Comparison of ENCODE assay signal across 8 cellular contexts in genomic region chr12:14454098-14454907, GRCh38.
DNase-seq lines count a peak whose midpoint lies in the region; ATAC-seq and TF ChIP-seq lines count a peak whose summit lies in the region.

No MANE protein-coding gene starts in this region.

- peaks cover 4% of the 10 kb centered on the region; the same call in 1 of the 2 replicates for H4K20me1 ChIP-seq in IMR-90 (ENCODE audit: insufficient read depth, low read length)

- H4K5ac ChIP-seq in IMR-90 (ENCODE audit: low read depth, low read length) = peak overlapping the region; percentile 48; the same call in 1 of the 2 replicates

- no peak overlapping the region for H3K27ac ChIP-seq in IMR-90 (ENCODE audit: insufficient read depth, low read length)

- no peak overlapping the region; the same call in 1 of the 2 replicates for H3K56ac ChIP-seq in IMR-90 (ENCODE audit: extremely low read depth, insufficient read depth, low read length)

- H3K27me3 Mint-ChIP-seq in effector memory CD8-positive, alpha-beta T cell = no peaks in the 10 kb centered on the region
- no peaks in the 10 kb centered on the region for H3K27me3 Mint-ChIP-seq in nephron (ENCODE audit: low read depth)

- TF ChIP-seq POLR2A in IMR-90 (IDR thresholded peaks at IDR 0.05; ENCODE audit: low read depth, low read length) = no peak

- H3K4me1 Mint-ChIP-seq in effector memory CD8-positive, alpha-beta T cell (ENCODE audit: low read depth in 2 of 2) = peaks cover 45 to 62% of the 10 kb centered on the region in 2 donors
- no peaks in the 10 kb centered on the region for H3K4me1 Mint-ChIP-seq in nephron

- intact Hi-C loops in IMR-90 (cut with micrococcal nuclease) = no loop called here

- peaks cover 17% of the 10 kb centered on the region for H3K36me3 ChIP-seq in IMR-90 (ENCODE audit: control insufficient read depth, insufficient read depth, low read length)

- H3K4ac ChIP-seq in IMR-90 (ENCODE audit: low read depth, low read length) = no peak overlapping the region

- ATAC-seq in GM18517 (IDR thresholded peaks at IDR 0.05; ENCODE audit: unreplicated experiment) (peak; percentile 64), IMR-90 (ENCODE audit: low read depth) (peak; percentile 35; the same call in 1 of the 2 replicates), GM21423 (IDR thresholded peaks at IDR 0.05; ENCODE audit: unreplicated experiment) (no peak)
- peak; percentile 91 for ATAC-seq in effector memory CD8-positive, alpha-beta T cell (replicated peaks)

- H3K4me2 ChIP-seq in IMR-90 (ENCODE audit: low read depth, low read length) = no peak overlapping the region

- no peak overlapping the region for H3K9ac ChIP-seq in IMR-90 (ENCODE audit: low read depth, low read length)

- H3K9me1 ChIP-seq in IMR-90 (ENCODE audit: insufficient read depth, low read length) = 0 out of 2 replicates have a peak, but pooled peaks cover 2% of the 10 kb centered on the region

- H2AK5ac ChIP-seq in IMR-90 (ENCODE audit: low read depth, low read length) = no peak overlapping the region

- H3K36me3 Mint-ChIP-seq in effector memory CD8-positive, alpha-beta T cell (ENCODE audit: insufficient read depth) = peaks cover 78% of the 10 kb centered on the region
- peaks cover 74% of the 10 kb centered on the region for H3K36me3 Mint-ChIP-seq in nephron (ENCODE audit: low read depth)

- TF ChIP-seq RAD21 in IMR-90 (IDR thresholded peaks at IDR 0.05; ENCODE audit: low read length) = peak; percentile 55

- no peak overlapping the region for H2BK5ac ChIP-seq in IMR-90 (ENCODE audit: low read depth, low read length, poor library complexity, severe bottlenecking)

- H2BK120ac ChIP-seq in IMR-90 (ENCODE audit: low read depth, low read length) = no peak overlapping the region

- POLR2A ChIA-PET in IMR-90 (lab: Charles Lee; ENCODE audit: unreplicated experiment) = no interaction called here

- no peak overlapping the region; the same call in 1 of the 2 replicates for H3K14ac ChIP-seq in IMR-90 (replicated peaks; ENCODE audit: low read depth, low read length)

- CTCF ChIA-PET in IMR-90 (lab: Yijun Ruan, JAX) = interaction anchor here (0.7 to 1.1 kb wide), 3 partner anchors 89 to 271 kb away, joined by 3 read pairs; partner anchors contain the start of gene ATF7IP

- no peak overlapping the region for H2BK15ac ChIP-seq in IMR-90 (ENCODE audit: low read depth, low read length)

- BruUV-seq in IMR-90 (replicated peaks; lab: Mats Ljungman, UMichigan) = no TSS peak

- H4K91ac ChIP-seq in IMR-90 (ENCODE audit: insufficient read depth, low read depth, low read length) = no peak overlapping the region

- DNase-seq in Caki2 (ENCODE audit: low read depth) (peak; percentile 20), IMR-90 (peak; percentile 34), SK-MEL-5 (ENCODE audit: low read depth, low spot score) (peak; percentile 87)
- DNase-seq in effector memory CD8-positive, alpha-beta T cell = peak; percentile 15 to 27 (median 20)
- no peak for DNase-seq in stimulated activated naive CD4-positive, alpha-beta T cell treated with Interleukin-2 at 50 U/mL for 16 hours (lab: John Stamatoyannopoulos, UW)

- H3K27ac Mint-ChIP-seq in effector memory CD8-positive, alpha-beta T cell = peak overlapping the region; percentile 15 to 87
- peak overlapping the region in 1 of 3 experiments; percentile 29 for H3K27ac Mint-ChIP-seq in nephron

- H2AK9ac ChIP-seq in IMR-90 (replicated peaks; ENCODE audit: low read depth, low read length, poor library complexity) = no peak overlapping the region

- peak overlapping the region; percentile 13 to 62 for H3K4me3 Mint-ChIP-seq in effector memory CD8-positive, alpha-beta T cell
- no peak overlapping the region for H3K4me3 Mint-ChIP-seq in nephron

- H3K4me1 ChIP-seq in IMR-90 (ENCODE audit: control insufficient read depth, insufficient read depth, low read length) = no peaks in the 10 kb centered on the region

- H3K9me3 ChIP-seq in IMR-90 (ENCODE audit: control insufficient read depth, insufficient read depth, low read length) = no peaks in the 10 kb centered on the region

- dilution Hi-C loops in IMR-90 (cut with HindIII; ENCODE audit: low sequenced_read_pairs, unreplicated experiment) = no loop called here

- no CpG with 5 or more reads among the region's 2 CpGs for WGBS in IMR-90 (ENCODE audit: extremely low coverage in 2 of 2, insufficient read length in 1 of 2), 2 experiments

- in situ Hi-C loops in Caki2 (cut with HindIII; ENCODE audit: low pct_unique_long_range_greater_than_20kb, low sequenced_read_pairs) (no loop called here), IMR-90 (cut with MboI; ENCODE audit: low sequenced_read_pairs) (no loop called here), SK-MEL-5 (cut with HindIII; ENCODE audit: low pct_unique_long_range_greater_than_20kb, low sequenced_read_pairs) (no loop called here)

- peak overlapping the region in 1 of 2 experiments; percentile 22; a peak in 1 of 4 replicates for H4K8ac ChIP-seq in IMR-90 (ENCODE audit: low read depth in 2 of 2, low read length in 2 of 2)

- H3K18ac ChIP-seq in IMR-90 (ENCODE audit: low read depth, low read length) = no peak overlapping the region

- H3K4me3 ChIP-seq in IMR-90 (ENCODE audit: insufficient read depth, low read depth, low read length) = no peak overlapping the region

- no peaks in the 10 kb centered on the region for H3K9me3 Mint-ChIP-seq in effector memory CD8-positive, alpha-beta T cell
- H3K9me3 Mint-ChIP-seq in nephron = peaks cover 8% of the 10 kb centered on the region

- no peak overlapping the region for H3K23ac ChIP-seq in IMR-90 (ENCODE audit: low read depth, low read length)

- no peak overlapping the region for H2AFZ ChIP-seq in IMR-90 (replicated peaks; ENCODE audit: low read length, poor library complexity)

- H3K79me1 ChIP-seq in IMR-90 (ENCODE audit: low read depth in 1 of 2, low read length in 2 of 2) = peaks cover 14 to 28% of the 10 kb centered on the region in 2 experiments

- no peak overlapping the region for H2BK20ac ChIP-seq in IMR-90 (ENCODE audit: low read depth, low read length)

- TF ChIP-seq CTCF in IMR-90 (conservative IDR thresholded peaks at IDR 0.05; ENCODE audit: low read depth, low read length) (peak; percentile 63), nephron (IDR thresholded peaks at IDR 0.05; ENCODE audit: unreplicated experiment in 3 of 3) (peak in 2 of 3 experiments; percentile 18 to 51)

- H3K27me3 ChIP-seq in IMR-90 (ENCODE audit: control insufficient read depth, insufficient read depth, low read length) = no peaks in the 10 kb centered on the region

TF ChIP-seq in IMR-90, 13 proteins besides CTCF, POLR2A, EP300 and RAD21:
- peak; percentile 50 for TF ChIP-seq SMC3 (IDR thresholded peaks at IDR 0.05; ENCODE audit: low read depth, low read length)
- TF ChIP-seq RFX5 (IDR thresholded peaks at IDR 0.05; ENCODE audit: low read depth, low read length) = no peak

Comparison
In these comparisons a context has a peak if more than half of its experiments do, and no peak if none do; other contexts are left out.
1. H3K4me3 Mint-ChIP-seq: peak in effector memory CD8-positive, alpha-beta T cell (2 of 2); none in nephron (0 of 3).